In the genomic region with DNA sequence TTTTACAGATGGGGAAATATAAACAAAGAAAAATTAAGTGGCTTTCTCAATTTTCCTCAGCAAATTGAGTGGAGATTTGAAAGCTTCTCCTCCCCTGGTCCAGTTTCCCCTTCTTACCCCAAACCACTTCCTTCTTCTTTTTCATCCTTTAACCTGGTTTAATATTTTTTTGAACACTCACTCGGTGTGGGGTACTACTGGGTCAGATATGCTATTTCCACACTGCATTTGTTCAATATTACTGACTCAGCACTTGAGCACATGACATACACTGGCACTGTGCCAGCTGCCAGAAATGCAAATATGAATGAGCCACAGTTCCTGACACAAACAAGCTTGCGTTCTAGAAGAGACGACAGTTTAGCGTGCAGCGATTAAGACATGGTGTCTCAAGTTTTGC, we compare ENCODE assay signal across 8 cellular contexts.
DNase-seq lines count a peak whose midpoint lies in the region; ATAC-seq lines count a peak whose summit lies in the region.
"Not testable (repeated sequence)": the region's sequence is repeated elsewhere in the genome, so short reads cannot be mapped to it uniquely, and the experiment has no call there.

No MANE protein-coding gene starts in this region.

- not testable (repeated sequence) for H3K4me3 ChIP-seq in SJCRH30

- not testable (repeated sequence) for H3K36me3 ChIP-seq in SJCRH30

- not testable (repeated sequence) for H3K27ac ChIP-seq in SJCRH30

- not testable (repeated sequence) for H3K27me3 ChIP-seq in SJCRH30

- peak; percentile 90 for ATAC-seq in GM18907 (IDR thresholded peaks at IDR 0.05; ENCODE audit: unreplicated experiment)
- peak; percentile 82 for ATAC-seq in GM21423 (IDR thresholded peaks at IDR 0.05; ENCODE audit: unreplicated experiment)
- peak; percentile 79 for ATAC-seq in HG02981 (IDR thresholded peaks at IDR 0.05; ENCODE audit: unreplicated experiment)
- peak; percentile 79 for ATAC-seq in HG03378 (IDR thresholded peaks at IDR 0.05; ENCODE audit: unreplicated experiment)

- H3K9me3 ChIP-seq in SJCRH30 (replicated peaks) = not testable (repeated sequence)

- not testable (repeated sequence) for H3K4me1 ChIP-seq in SJCRH30

- DNase-seq in Ammon's horn (ENCODE audit: low spot score) (peak; percentile 10), NCI-H1048 (lab: John Stamatoyannopoulos, UW) (peak; percentile 62), SJCRH30 (peak; percentile 4 to 9), foreskin melanocyte (peak; percentile 14)

Comparison
In these comparisons a context has a peak if more than half of its experiments do, and no peak if none do; other contexts are left out.
1. DNase-seq: peak in every context shown above with its lines; median percentile 62 in NCI-H1048; 14 in foreskin melanocyte; 10 in Ammon's horn; 6 in SJCRH30.